In the genomic region with DNA sequence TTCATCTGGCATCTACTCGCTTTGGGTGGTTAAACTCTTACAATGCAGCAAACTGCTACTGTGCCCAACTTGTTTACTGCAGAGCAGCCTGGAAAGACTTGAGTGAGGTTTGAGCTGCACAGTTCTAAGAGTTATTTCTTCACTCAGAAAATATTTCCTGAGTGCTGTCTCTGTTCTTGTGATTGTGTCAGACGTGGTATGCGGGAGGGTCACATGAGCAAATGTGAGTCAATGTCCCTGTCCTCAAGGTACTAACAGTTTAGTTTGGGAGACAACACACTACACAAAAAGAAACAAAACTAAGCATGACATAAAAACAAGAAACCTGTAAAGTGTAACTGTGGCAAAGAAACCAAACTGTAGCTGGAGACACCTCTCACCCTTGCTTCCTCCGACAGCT, we compare ENCODE assay signal across 21 cellular contexts. TPM values are rescaled to one million over a fixed set of nuclear protein-coding genes. Genes with fewer than 3 reads are reported as not detected.
DNase-seq lines count a peak whose midpoint lies in the region; ATAC-seq and TF ChIP-seq lines count a peak whose summit lies in the region.
"Had no signal": no experiment of that assay in that cellular context is flagged by ENCODE, and none has a peak within 500 bp of the region (broad histone marks: within the 10 kb centered on the region; RNA-seq: fewer than 3 reads in every experiment).

No MANE protein-coding gene starts in this region.

- H3K27me3 ChIP-seq in left lung (no peaks in the 10 kb centered on the region), skeletal muscle tissue (ENCODE audit: control insufficient read depth in 3 of 3, insufficient read depth in 3 of 3, low read length in 3 of 3) (no peaks in the 10 kb centered on the region)
- H3K27me3 ChIP-seq: gastroesophageal sphincter, neutrophil had no signal

- peak overlapping the region; percentile 10 to 86 for H3K27ac ChIP-seq in left lung
- peak overlapping the region; percentile 14 for H3K27ac ChIP-seq in skeletal muscle tissue (ENCODE audit: low read depth, low read length)
- H3K27ac ChIP-seq: C4-2B, neutrophil, SJSA1 had no signal

- H3K4me1 ChIP-seq in left lung (peaks cover 11 to 64% of the 10 kb centered on the region in 2 donors), skeletal muscle tissue (ENCODE audit: control insufficient read depth in 3 of 3, insufficient read depth in 3 of 3, low read length in 3 of 3) (peaks cover 8 to 17% (median 10%) of the 10 kb centered on the region in 3 donors)
- H3K4me1 ChIP-seq: SJSA1 had no signal

- DNase-seq in CD1c-positive myeloid dendritic cell (ENCODE audit: extremely low spot score) (peak; percentile 44), cardiac fibroblast (ENCODE audit: low read depth in 2 of 2) (peak; percentile 49 to 71), left lung (no peak), DMS 273 treated with DMSO at 0.1 percent for 48 hours (lab: John Stamatoyannopoulos, UW) (no peak), SIG-M5 treated with dmso at 0.1 percent for 504 hours (lab: John Stamatoyannopoulos, UW; ENCODE audit: unreplicated experiment) (no peak), nucleus accumbens (lab: John Stamatoyannopoulos, UW) (no peak), anterior cingulate cortex (lab: John Stamatoyannopoulos, UW) (no peak)
- DNase-seq: activated CD4-positive, alpha-beta memory T cell treated with anti-CD3 and anti-CD28 coated beads, Interleukin-2, amount 10 ng/mL, durations not matched to agents 7 days and 5 days; activated CD4-positive, CD25-positive, alpha-beta regulatory T cell; activated naive CD4-positive, alpha-beta T cell treated with anti-CD3 and anti-CD28 coated beads for 36 hours; H9; NCI-H226; NCI-H82; PC-3; right cardiac atrium; stimulated activated naive CD8-positive, alpha-beta T cell treated with anti-CD3 and anti-CD28 coated beads, Interleukin-15, amount 100 ng/mL, for 72 hours had no signal

- H3K9me3 ChIP-seq in left lung = peaks cover 0 to 11% of the 10 kb centered on the region in 2 donors
- no peaks in the 10 kb centered on the region for H3K9me3 ChIP-seq in skeletal muscle tissue (ENCODE audit: control insufficient read depth in 3 of 3, low read length in 3 of 3)
- H3K9me3 ChIP-seq: neutrophil, SJSA1 had no signal

- H3K9ac ChIP-seq in skeletal muscle tissue (ENCODE audit: low read depth in 1 of 3, low read length in 3 of 3) = no peak overlapping the region

- intact Hi-C loops in left lung (cut with DNase I) = no loop called here

- peak; percentile 11 for ATAC-seq in left lung
- ATAC-seq: PC-3; stimulated activated naive CD8-positive, alpha-beta T cell treated with anti-CD3 and anti-CD28 coated beads, Interleukin-15, amount 100 ng/mL, for 72 hours had no signal

- no peaks in the 10 kb centered on the region for H3K36me3 ChIP-seq in left lung
- H3K36me3 ChIP-seq in skeletal muscle tissue (ENCODE audit: control insufficient read depth in 3 of 3, insufficient read depth in 3 of 3, low read length in 3 of 3) = no peaks in the 10 kb centered on the region
- H3K36me3 ChIP-seq: gastroesophageal sphincter, neutrophil, SJSA1 had no signal

- TF ChIP-seq CTCF in cardiac fibroblast (IDR thresholded peaks at IDR 0.05; ENCODE audit: low read depth, low read length) (no peak), left lung (IDR thresholded peaks at IDR 0.05) (no peak)

- H3K4me3 ChIP-seq in cardiac fibroblast (replicated peaks in 1 of 2; ENCODE audit: low read depth in 2 of 2, low read length in 2 of 2) (no peak overlapping the region), left lung (no peak overlapping the region), skeletal muscle tissue (ENCODE audit: low read length in 3 of 3) (no peak overlapping the region)
- H3K4me3 ChIP-seq: gastroesophageal sphincter, SJSA1 had no signal

RNA-seq across cellular contexts. Expression of a gene that starts 32.4 kb away (rescaled TPM):
- total RNA-seq in left lung (10 to 100 TPM; 20.2 to 30.9 TPM), skeletal muscle tissue (7.3 TPM)

RNA-seq across cellular contexts. Expression of a gene that starts 49.8 kb away (rescaled TPM):
- total RNA-seq in left lung = 10 to 100 TPM; 29.1 to 44.5 TPM
- 2.1 TPM for total RNA-seq in skeletal muscle tissue

RNA-seq across cellular contexts. Expression of a gene that starts 50.2 kb away (rescaled TPM):
- total RNA-seq in left lung (10 to 100 TPM; 30.8 to 33.7 TPM), skeletal muscle tissue (13.6 TPM)

Comparison
In these comparisons a context has a peak if more than half of its experiments do, and no peak if none do; other contexts are left out.
1. DNase-seq: peak in CD1c-positive myeloid dendritic cell (single experiment) and cardiac fibroblast (2 of 2); none in left lung (0 of 2), DMS 273 treated with DMSO at 0.1 percent for 48 hours (single experiment), SIG-M5 treated with dmso at 0.1 percent for 504 hours (single experiment), nucleus accumbens (0 of 56) and anterior cingulate cortex (0 of 58).